23 cellular contexts compared by ENCODE assay signal in the genomic region with DNA sequence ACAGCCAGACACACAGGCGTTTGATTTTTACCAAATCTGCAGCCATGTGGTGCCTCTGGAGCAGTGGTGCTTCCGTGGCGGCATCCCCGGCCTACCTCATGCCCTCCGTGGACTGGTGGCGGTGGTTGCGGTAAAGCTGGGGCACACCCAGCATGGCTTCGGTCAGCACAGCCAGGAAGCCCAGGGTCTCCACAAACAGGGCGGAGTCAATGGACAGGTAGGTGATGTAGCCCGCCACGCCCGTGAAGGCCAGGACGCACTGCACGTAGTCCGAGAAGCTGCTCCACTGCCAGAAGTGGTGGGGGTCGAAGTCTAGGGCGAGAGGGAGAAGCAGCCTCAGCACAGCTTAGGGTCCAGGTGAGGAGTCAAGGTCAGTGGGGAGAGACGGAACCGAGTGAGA. TPM values are rescaled to one million over a fixed set of nuclear protein-coding genes. Genes with fewer than 3 reads are reported as not detected.
DNase-seq lines count a peak whose midpoint lies in the region; ATAC-seq and TF ChIP-seq lines count a peak whose summit lies in the region.
"Had no signal": no experiment of that assay in that cellular context is flagged by ENCODE, and none has a peak within 500 bp of the region (broad histone marks: within the 10 kb centered on the region; RNA-seq: fewer than 3 reads in every experiment).

No MANE protein-coding gene starts in this region.

- H3K27ac ChIP-seq in coronary artery (no peak overlapping the region), suprapubic skin (no peak overlapping the region)
- H3K27ac ChIP-seq: body of pancreas, gastrocnemius medialis, neutrophil, RWPE1, vagina had no signal

- no peaks in the 10 kb centered on the region for H3K4me1 ChIP-seq in suprapubic skin
- H3K4me1 ChIP-seq: vagina had no signal

- DNase-seq in activated CD8-positive, alpha-beta memory T cell treated with anti-CD3 and anti-CD28 coated beads for 24 hours = peak; percentile 47
- no peak for DNase-seq in activated CD8-positive, alpha-beta memory T cell treated with anti-CD3 and anti-CD28 coated beads, Interleukin-2, amount 50 U/mL, for 4 hours
- DNase-seq in coronary artery (ENCODE audit: low spot score) (peak; percentile 68), mucosa of gallbladder (ENCODE audit: low spot score) (peak; percentile 9), suprapubic skin (ENCODE audit: low spot score in 2 of 2) (peak; percentile 52 to 76), NCI-H1105 (lab: John Stamatoyannopoulos, UW) (no peak), NCI-H748 (lab: John Stamatoyannopoulos, UW; ENCODE audit: unreplicated experiment) (no peak)
- DNase-seq: activated CD4-positive, CD25-positive, alpha-beta regulatory T cell treated with anti-CD3 and anti-CD28 coated beads, Interleukin-2, amount 50 U/mL, for 72 hours; activated naive CD4-positive, alpha-beta T cell treated with anti-CD3 and anti-CD28 coated beads, Interleukin-2, amount 50 U/mL, for 16 hours; erythroblast; GOT3; Kasumi-1; NCI-H1092; NCI-H2081 treated with DMSO at 0.1 percent for 48 hours; NCI-H524; stimulated activated naive CD4-positive, alpha-beta T cell treated with Interleukin-2 at 50 U/mL for 16 hours; T1000 had no signal

- WGBS in suprapubic skin = 97% methylated on average over 16 of the region's 19 CpGs

- H3K4me3 ChIP-seq in coronary artery = no peak overlapping the region
- H3K4me3 ChIP-seq in suprapubic skin = no peak overlapping the region
- H3K4me3 ChIP-seq: body of pancreas, gastrocnemius medialis, vagina had no signal

- no peaks in the 10 kb centered on the region for H3K27me3 ChIP-seq in suprapubic skin
- H3K27me3 ChIP-seq: body of pancreas, gastrocnemius medialis, neutrophil, vagina had no signal

- TF ChIP-seq CTCF in coronary artery (IDR thresholded peaks at IDR 0.05) (no peak), suprapubic skin (IDR thresholded peaks at IDR 0.05) (no peak)

- no peak for TF ChIP-seq EP300 in suprapubic skin (IDR thresholded peaks at IDR 0.05)

- ATAC-seq in HG02970 (IDR thresholded peaks at IDR 0.05; ENCODE audit: low FRiP score, unreplicated experiment) = no peak
- ATAC-seq: body of pancreas, gastrocnemius medialis had no signal

- H3K9me3 ChIP-seq in suprapubic skin = no peaks in the 10 kb centered on the region
- H3K9me3 ChIP-seq: body of pancreas, gastrocnemius medialis, vagina had no signal

- H3K36me3 ChIP-seq in suprapubic skin = peaks cover 67% of the 10 kb centered on the region

- no peak for TF ChIP-seq POLR2A in suprapubic skin (IDR thresholded peaks at IDR 0.05)

RNA-seq across cellular contexts. Expression of a gene that starts 32.4 kb away (rescaled TPM):
- total RNA-seq in mucosa of gallbladder (61.3 TPM), suprapubic skin (10 to 100 TPM; 53.4 to 84.7 (median 79.3) TPM)

RNA-seq across cellular contexts. Expression of a gene that starts 45.4 kb away (rescaled TPM):
- total RNA-seq in mucosa of gallbladder (21.4 TPM), suprapubic skin (10 to 100 TPM; 25.0 to 45.7 (median 41.5) TPM)

Comparison
In these comparisons a context has a peak if more than half of its experiments do, and no peak if none do; other contexts are left out.
1. DNase-seq: peak in activated CD8-positive, alpha-beta memory T cell treated with anti-CD3 and anti-CD28 coated beads for 24 hours (single experiment), coronary artery (single experiment), mucosa of gallbladder (single experiment) and suprapubic skin (2 of 2); none in activated CD8-positive, alpha-beta memory T cell treated with anti-CD3 and anti-CD28 coated beads, Interleukin-2, amount 50 U/mL, for 4 hours (single experiment), NCI-H1105 (single experiment) and NCI-H748 (single experiment).